Comparison of ENCODE assay signal across 2 cellular contexts in genomic region chr15:66742286-66742685, GRCh38.
TF ChIP-seq lines count a peak whose summit lies in the region.

No MANE protein-coding gene starts in this region.

TF ChIP-seq in IMR-90, 13 proteins besides CTCF, POLR2A, EP300 and RAD21:
- no peak for TF ChIP-seq MAZ (IDR thresholded peaks at IDR 0.05; ENCODE audit: borderline replicate concordance, low read depth, low read length)
- no peak for TF ChIP-seq CEBPB (IDR thresholded peaks at IDR 0.05; ENCODE audit: low read depth, low read length)
- TF ChIP-seq SMC3 (IDR thresholded peaks at IDR 0.05; ENCODE audit: low read depth, low read length): no peak
- TF ChIP-seq BHLHE40 (IDR thresholded peaks at IDR 0.05; ENCODE audit: low read depth, low read length): no peak
- no peak for TF ChIP-seq FOS (IDR thresholded peaks at IDR 0.05; ENCODE audit: low read depth, low read length)
- no peak for TF ChIP-seq MAFK (IDR thresholded peaks at IDR 0.05; ENCODE audit: low read depth, low read length)
- no peak for TF ChIP-seq NFE2L2 (IDR thresholded peaks at IDR 0.05; ENCODE audit: low read depth, low read length)
- TF ChIP-seq, protein P1, sequence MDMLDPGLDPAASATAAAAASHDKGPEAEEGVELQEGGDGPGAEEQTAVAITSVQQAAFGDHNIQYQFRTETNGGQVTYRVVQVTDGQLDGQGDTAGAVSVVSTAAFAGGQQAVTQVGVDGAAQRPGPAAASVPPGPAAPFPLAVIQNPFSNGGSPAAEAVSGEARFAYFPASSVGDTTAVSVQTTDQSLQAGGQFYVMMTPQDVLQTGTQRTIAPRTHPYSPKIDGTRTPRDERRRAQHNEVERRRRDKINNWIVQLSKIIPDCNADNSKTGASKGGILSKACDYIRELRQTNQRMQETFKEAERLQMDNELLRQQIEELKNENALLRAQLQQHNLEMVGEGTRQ (IDR thresholded peaks at IDR 0.05; ENCODE audit: low read depth, low read length): no peak
- no peak for TF ChIP-seq ELK1 (IDR thresholded peaks at IDR 0.05; ENCODE audit: borderline replicate concordance, low read depth, low read length)
- TF ChIP-seq CHD1 (IDR thresholded peaks at IDR 0.05; ENCODE audit: low read depth, low read length): no peak
- no peak for TF ChIP-seq RFX5 (IDR thresholded peaks at IDR 0.05; ENCODE audit: low read depth, low read length)
- TF ChIP-seq RCOR1 (IDR thresholded peaks at IDR 0.05; ENCODE audit: insufficient replicate concordance, low read length): no peak
- no peak for TF ChIP-seq MXI1 (IDR thresholded peaks at IDR 0.05; ENCODE audit: borderline replicate concordance, low read depth, low read length)
TF ChIP-seq in IMR-90: peak in this region for 0.

TF ChIP-seq in WTC11, 78 proteins besides CTCF, POLR2A, EP300 and RAD21:
- TF ChIP-seq CDX4 (CRISPR knock-in tag; IDR thresholded peaks at IDR 0.05; ENCODE audit: borderline replicate concordance) (no peak), ERG (CRISPR knock-in tag; IDR thresholded peaks at IDR 0.05) (no peak)
